In the genomic region with DNA sequence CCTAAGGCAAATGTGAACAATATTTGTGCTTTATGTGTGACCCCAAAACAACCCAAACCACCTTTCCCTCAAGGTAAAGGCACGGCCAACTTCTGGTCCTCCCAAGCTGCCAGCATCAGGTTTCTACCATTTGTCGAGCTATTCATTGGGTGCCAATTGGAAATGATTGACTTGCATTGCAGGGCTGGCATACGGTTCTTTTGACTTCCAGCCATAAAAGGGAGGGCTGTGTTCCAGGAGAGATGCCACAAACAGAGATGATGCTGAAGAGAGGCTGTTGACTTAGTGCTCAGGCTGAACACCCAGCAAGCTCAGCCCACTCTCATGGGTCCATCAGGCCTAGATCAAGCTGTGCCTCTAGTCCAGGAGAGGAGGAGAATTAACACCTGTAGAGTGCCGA, we compare ENCODE assay signal across 23 cellular contexts.
"Had no signal": no experiment of that assay in that cellular context is flagged by ENCODE, and none has a peak within 500 bp of the region (broad histone marks: within the 10 kb centered on the region; RNA-seq: fewer than 3 reads in every experiment).

No MANE protein-coding gene starts in this region.

- DNase-seq: activated CD4-positive, alpha-beta memory T cell treated with anti-CD3 and anti-CD28 coated beads, Interleukin-2, amount 10 ng/mL, durations not matched to agents 7 days and 5 days; activated CD4-positive, alpha-beta T cell treated with anti-CD3 and anti-CD28 coated beads for 36 hours; activated CD4-positive, alpha-beta T cell treated with anti-CD3 and anti-CD28 coated beads, Interleukin-2, amount 50 U/mL, for 1 hour; activated CD4-positive, CD25-positive, alpha-beta regulatory T cell; activated gamma-delta T cell; activated naive CD4-positive, alpha-beta T cell treated with anti-CD3 and anti-CD28 coated beads for 36 hours; activated T-cell treated with anti-CD3 and anti-CD28 coated beads for 4 hours; activated T-cell treated with anti-CD3 and anti-CD28 coated beads, Interleukin-2, amount 50 U/mL, for 48 hours; MG63; NCI-H1092 treated with DMSO at 0.1 percent for 48 hours; NCI-H1436; NCI-H187 treated with DMSO at 0.1 percent for 48 hours; NCI-H2107; NCI-H2171 treated with DMSO at 0.1 percent for 48 hours; NCI-H226; NCI-H526; NCI-H82; NK-92 treated with Interleukin-12 subunit alpha and Interleukin-12 subunit beta, amount 100 ng/mL, for 24 hours; Peyer's patch; Right ventricle myocardium superior; SJCRH30; SK-N-SH; T-helper 1 cell had no signal
